In the genomic region with DNA sequence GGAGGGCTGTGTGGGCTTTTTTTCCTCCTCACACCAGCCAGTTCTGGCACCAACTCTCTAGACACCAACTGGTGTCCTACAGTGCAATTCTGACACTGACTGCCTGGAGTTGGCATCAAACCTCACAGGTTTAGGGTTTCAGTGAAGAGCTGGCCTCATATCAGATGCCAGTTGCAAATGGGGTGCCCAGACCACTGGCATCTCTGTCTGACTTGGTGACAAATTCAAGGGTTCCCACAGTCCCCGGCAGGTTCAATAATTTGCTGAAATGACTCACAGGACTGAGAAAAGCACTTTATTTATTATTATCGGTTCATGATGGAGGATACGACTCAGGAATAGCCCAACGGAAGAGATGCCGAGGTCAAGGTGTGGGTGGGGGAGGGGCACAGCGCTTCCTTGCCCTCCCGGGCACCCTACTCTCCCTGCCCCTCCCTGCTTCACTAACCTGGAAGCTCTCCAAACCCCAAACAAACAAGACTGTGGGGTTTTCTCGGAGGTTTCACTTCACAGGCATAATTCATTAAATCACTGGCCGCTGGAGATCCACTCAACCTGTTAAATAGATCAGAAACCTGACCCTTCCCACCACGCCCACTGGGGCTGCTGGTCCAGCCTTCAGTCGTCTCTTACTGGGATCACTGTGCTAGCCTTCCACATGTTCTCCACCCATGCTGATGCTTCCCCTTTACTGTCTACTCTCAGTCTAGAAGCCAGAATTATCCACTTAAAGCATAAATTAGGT, we compare ENCODE assay signal across 11 cellular contexts.
DNase-seq lines count a peak whose midpoint lies in the region; ATAC-seq and TF ChIP-seq lines count a peak whose summit lies in the region.
"Had no signal": no experiment of that assay in that cellular context is flagged by ENCODE, and none has a peak within 500 bp of the region (broad histone marks: within the 10 kb centered on the region; RNA-seq: fewer than 3 reads in every experiment).

No MANE protein-coding gene starts in this region.

- peak overlapping the region; percentile 87 for H3K27ac Mint-ChIP-seq in stimulated activated effector memory CD8-positive, alpha-beta T cell treated with anti-CD3 and anti-CD28 coated beads, Interleukin-12 subunit alpha, Interleukin-12 subunit beta, amount 100 ng/mL, for 72 hours

- DNase-seq in NCI-H82 (lab: John Stamatoyannopoulos, UW) (peak; percentile 28), NCI-H82 treated with DMSO at 0.1 percent for 48 hours (lab: John Stamatoyannopoulos, UW; ENCODE audit: unreplicated experiment) (no peak), NCI-H345 treated with DMSO at 0.1 percent for 48 hours (lab: John Stamatoyannopoulos, UW; ENCODE audit: unreplicated experiment) (peak; percentile 6), coronary artery (ENCODE audit: low spot score) (no peak)
- DNase-seq in stimulated activated effector memory CD8-positive, alpha-beta T cell treated with anti-CD3 and anti-CD28 coated beads, Interleukin-12 subunit alpha, Interleukin-12 subunit beta, amount 100 ng/mL, for 72 hours (ENCODE audit: low spot score in 2 of 2): no peak
- DNase-seq in effector CD8-positive, alpha-beta T cell (lab: John Stamatoyannopoulos, UW): no peak
- DNase-seq: aorta, GOT3 had no signal

- H3K36me3 Mint-ChIP-seq in stimulated activated effector memory CD8-positive, alpha-beta T cell treated with anti-CD3 and anti-CD28 coated beads, Interleukin-12 subunit alpha, Interleukin-12 subunit beta, amount 100 ng/mL, for 72 hours: peaks cover 30% of the 10 kb centered on the region

- peak overlapping the region; percentile 20 for H3K4me3 Mint-ChIP-seq in stimulated activated effector memory CD8-positive, alpha-beta T cell treated with anti-CD3 and anti-CD28 coated beads, Interleukin-12 subunit alpha, Interleukin-12 subunit beta, amount 100 ng/mL, for 72 hours

- H3K4me1 Mint-ChIP-seq in stimulated activated effector memory CD8-positive, alpha-beta T cell treated with anti-CD3 and anti-CD28 coated beads, Interleukin-12 subunit alpha, Interleukin-12 subunit beta, amount 100 ng/mL, for 72 hours: peaks cover 57% of the 10 kb centered on the region

- peak overlapping the region; percentile 80 to 93 for H3K27ac ChIP-seq in coronary artery

- no peak for TF ChIP-seq CTCF in coronary artery (IDR thresholded peaks at IDR 0.05)

- no peak overlapping the region for H3K4me3 ChIP-seq in coronary artery
- H3K4me3 ChIP-seq: PC-9 had no signal

- no peaks in the 10 kb centered on the region for H3K9me3 Mint-ChIP-seq in stimulated activated effector memory CD8-positive, alpha-beta T cell treated with anti-CD3 and anti-CD28 coated beads, Interleukin-12 subunit alpha, Interleukin-12 subunit beta, amount 100 ng/mL, for 72 hours

- ATAC-seq in stimulated activated effector memory CD8-positive, alpha-beta T cell treated with anti-CD3 and anti-CD28 coated beads, Interleukin-12 subunit alpha, Interleukin-12 subunit beta, amount 100 ng/mL, for 72 hours: peak; percentile 33
- ATAC-seq in HG03469 (IDR thresholded peaks at IDR 0.05; ENCODE audit: unreplicated experiment) (no peak), HG03095 (IDR thresholded peaks at IDR 0.05; ENCODE audit: unreplicated experiment) (no peak)

Comparison
In these comparisons a context has a peak if more than half of its experiments do, and no peak if none do; other contexts are left out.
1. DNase-seq: peak in NCI-H82 (single experiment) and NCI-H345 treated with DMSO at 0.1 percent for 48 hours (single experiment); none in NCI-H82 treated with DMSO at 0.1 percent for 48 hours (single experiment), coronary artery (single experiment), stimulated activated effector memory CD8-positive, alpha-beta T cell treated with anti-CD3 and anti-CD28 coated beads, Interleukin-12 subunit alpha, Interleukin-12 subunit beta, amount 100 ng/mL, for 72 hours (0 of 2) and effector CD8-positive, alpha-beta T cell (single experiment).